In genomic region chr20:59403261-59403961, GRCh38 we compare ENCODE assay signal across 1 cellular context.
TF ChIP-seq lines count a peak whose summit lies in the region.

No MANE protein-coding gene starts in this region.

TF ChIP-seq in WTC11, 78 proteins besides CTCF, POLR2A, EP300 and RAD21 (continued from another document):
- TF ChIP-seq, protein P1, sequence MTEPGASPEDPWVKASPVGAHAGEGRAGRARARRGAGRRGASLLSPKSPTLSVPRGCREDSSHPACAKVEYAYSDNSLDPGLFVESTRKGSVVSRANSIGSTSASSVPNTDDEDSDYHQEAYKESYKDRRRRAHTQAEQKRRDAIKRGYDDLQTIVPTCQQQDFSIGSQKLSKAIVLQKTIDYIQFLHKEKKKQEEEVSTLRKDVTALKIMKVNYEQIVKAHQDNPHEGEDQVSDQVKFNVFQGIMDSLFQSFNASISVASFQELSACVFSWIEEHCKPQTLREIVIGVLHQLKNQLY (CRISPR knock-in tag; IDR thresholded peaks at IDR 0.05), result no peak
